Comparison of ENCODE assay signal across 21 cellular contexts in the genomic region with DNA sequence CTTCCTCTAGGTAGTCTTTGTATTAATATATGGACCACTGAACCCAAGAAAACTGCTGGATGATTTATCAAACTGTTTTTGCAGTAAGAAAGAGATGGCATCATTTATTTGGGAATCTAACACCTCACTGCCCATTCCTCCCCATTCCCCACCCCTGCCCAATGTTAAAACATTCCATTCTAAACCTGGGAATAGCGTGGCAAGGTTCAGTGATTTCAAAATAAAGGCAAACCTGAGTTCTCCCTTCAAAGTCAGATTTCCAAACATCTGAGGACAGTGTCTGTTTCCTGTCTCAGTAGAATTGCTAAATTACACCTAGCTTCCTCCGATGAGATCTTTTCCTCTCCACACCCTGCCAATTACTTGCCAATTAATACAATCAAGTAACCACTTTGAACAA.
"Had no signal": no experiment of that assay in that cellular context is flagged by ENCODE, and none has a peak within 500 bp of the region (broad histone marks: within the 10 kb centered on the region; RNA-seq: fewer than 3 reads in every experiment).

No MANE protein-coding gene starts in this region.

- H3K27me3 Mint-ChIP-seq: activated naive CD8-positive, alpha-beta T cell had no signal

- H3K9ac ChIP-seq: neural progenitor cell had no signal

- H3K27ac ChIP-seq: body of pancreas, colonic mucosa, foreskin keratinocyte, neural progenitor cell, ovary, sigmoid colon, spleen, stomach, testis, upper lobe of right lung, WERI-Rb-1 had no signal

- H3K4me2 ChIP-seq: neural progenitor cell had no signal

- ATAC-seq: activated CD8-positive, alpha-beta T cell treated with anti-CD3 and anti-CD28 coated beads, Interleukin-2, amount 10 ng/mL, durations not matched to agents 7 days and 5 days; body of pancreas; foreskin keratinocyte; upper lobe of right lung had no signal

- H3K4me3 Mint-ChIP-seq: activated CD8-positive, alpha-beta T cell treated with anti-CD3 and anti-CD28 coated beads, Interleukin-2, amount 10 ng/mL, durations not matched to agents 7 days and 5 days; activated naive CD8-positive, alpha-beta T cell; neural progenitor cell had no signal

- H3K4me3 ChIP-seq: body of pancreas, colonic mucosa, neural progenitor cell, ovary, sigmoid colon, spleen, stomach, testis, upper lobe of right lung had no signal

- H3K27me3 ChIP-seq: body of pancreas, colonic mucosa, foreskin keratinocyte, neural progenitor cell, ovary, sigmoid colon, spleen, stomach, testis, upper lobe of right lung had no signal

- DNase-seq: activated CD4-positive, alpha-beta T cell treated with anti-CD3 and anti-CD28 coated beads for 4 hours; activated CD8-positive, alpha-beta memory T cell treated with anti-CD3 and anti-CD28 coated beads, Interleukin-2, amount 50 U/mL, for 4 hours; activated CD8-positive, alpha-beta T cell treated with anti-CD3 and anti-CD28 coated beads, Interleukin-2, amount 10 ng/mL, durations not matched to agents 7 days and 5 days; activated gamma-delta T cell treated with Interleukin-2 at 50 U/mL for 16 hours; amniotic stem cell; body of pancreas; central memory CD4-positive, alpha-beta T cell; colonic mucosa; effector memory CD4-positive, alpha-beta T cell; foreskin keratinocyte; glutamatergic neuron; kidney glomerular epithelial cell; ovary; sigmoid colon; spleen; testis; upper lobe of right lung; WERI-Rb-1 had no signal

- H3K9me3 ChIP-seq: body of pancreas, colonic mucosa, ovary, testis, upper lobe of right lung had no signal

- H2AFZ ChIP-seq: neural progenitor cell had no signal

- H3K4me1 ChIP-seq: colonic mucosa, foreskin keratinocyte, neural progenitor cell, sigmoid colon, upper lobe of right lung had no signal

- H3K27ac Mint-ChIP-seq: activated CD8-positive, alpha-beta T cell treated with anti-CD3 and anti-CD28 coated beads, Interleukin-2, amount 10 ng/mL, durations not matched to agents 7 days and 5 days; activated naive CD8-positive, alpha-beta T cell; neural progenitor cell had no signal

- H3K36me3 ChIP-seq: colonic mucosa, neural progenitor cell, ovary, sigmoid colon, spleen, stomach, upper lobe of right lung, WERI-Rb-1 had no signal
